Comparison of ENCODE assay signal across 12 cellular contexts in the genomic region with DNA sequence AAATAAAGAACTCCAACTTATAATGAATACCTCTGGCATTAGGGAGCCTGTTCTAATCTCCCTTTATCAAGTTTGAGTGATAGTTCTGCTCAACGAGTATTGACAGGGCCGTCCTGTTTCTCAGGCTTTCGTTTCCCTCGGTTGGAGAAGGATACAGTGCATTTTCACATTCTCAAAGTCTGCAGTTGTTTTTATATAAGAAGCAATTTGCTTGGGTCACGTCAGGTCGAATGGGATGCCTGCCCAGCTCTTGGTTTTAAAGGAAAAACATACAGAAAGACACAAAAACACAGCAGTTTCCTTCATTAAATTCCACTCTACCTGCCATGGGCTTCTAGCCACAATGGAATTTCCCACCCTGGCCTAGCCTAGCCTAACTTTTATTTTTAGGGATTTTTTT.
DNase-seq lines count a peak whose midpoint lies in the region; ATAC-seq and TF ChIP-seq lines count a peak whose summit lies in the region.
"Had no signal": no experiment of that assay in that cellular context is flagged by ENCODE, and none has a peak within 500 bp of the region (broad histone marks: within the 10 kb centered on the region; RNA-seq: fewer than 3 reads in every experiment).

No MANE protein-coding gene starts in this region.

- intact Hi-C loops in gastrocnemius medialis (cut with DNase I; ENCODE audit: low total_unique reads): no loop called here
- intact Hi-C loops in Calu3 (cut with micrococcal nuclease; ENCODE audit: unreplicated experiment): no loop called here
- intact Hi-C loops in mammary epithelial cell (cut with micrococcal nuclease): no loop called here

- H3K27ac Mint-ChIP-seq in brain: peak overlapping the region; percentile 41 to 93 (median 80)
- H3K27ac Mint-ChIP-seq in Calu3 (ENCODE audit: unreplicated experiment): no peak overlapping the region
- H3K27ac Mint-ChIP-seq: stimulated activated naive CD8-positive, alpha-beta T cell treated with anti-CD3 and anti-CD28 coated beads, Interleukin-15, Interleukin-2, amounts not matched to agents 100 ng/mL and 50 ng/mL, for 24 hours had no signal

- TF ChIP-seq CTCF in brain (conservative IDR thresholded peaks at IDR 0.05) (no peak), gastrocnemius medialis (IDR thresholded peaks at IDR 0.05 in 4 of 5, conservative IDR thresholded peaks at IDR 0.05 in 1 of 5) (no peak), Calu3 (IDR thresholded peaks at IDR 0.05; ENCODE audit: unreplicated experiment) (no peak), mammary epithelial cell (conservative IDR thresholded peaks at IDR 0.05 in 1 of 2, IDR thresholded peaks at IDR 0.05 in 1 of 2; ENCODE audit: extremely low read depth in 1 of 2, insufficient read depth in 1 of 2, low read depth in 1 of 2, low read length in 2 of 2) (no peak)

- H3K4me1 ChIP-seq in gastrocnemius medialis (peaks cover 11 to 15% of the 10 kb centered on the region in 2 donors), mammary epithelial cell (ENCODE audit: insufficient read depth, low read length) (no peaks in the 10 kb centered on the region)

- no peak for TF ChIP-seq POLR2A in gastrocnemius medialis (IDR thresholded peaks at IDR 0.05)

- H3K4me3 ChIP-seq in gastrocnemius medialis: peak overlapping the region in 1 of 4 donors; percentile 8
- H3K4me3 ChIP-seq in mammary epithelial cell (replicated peaks in 1 of 3; ENCODE audit: insufficient read depth in 1 of 3, low read depth in 2 of 3, low read length in 3 of 3): no peak overlapping the region

- H3K4me3 Mint-ChIP-seq in brain (peak overlapping the region; percentile 3 to 64 (median 50)), Calu3 (ENCODE audit: low read depth, unreplicated experiment) (no peak overlapping the region)
- H3K4me3 Mint-ChIP-seq: stimulated activated naive CD8-positive, alpha-beta T cell treated with anti-CD3 and anti-CD28 coated beads, Interleukin-15, Interleukin-2, amounts not matched to agents 100 ng/mL and 50 ng/mL, for 24 hours had no signal

- H3K27me3 ChIP-seq in gastrocnemius medialis (no peaks in the 10 kb centered on the region), mammary epithelial cell (ENCODE audit: insufficient read depth, low read length) (no peaks in the 10 kb centered on the region)

- H3K79me2 ChIP-seq in mammary epithelial cell (ENCODE audit: insufficient read depth, low read length): no peaks in the 10 kb centered on the region

- dilution Hi-C loops in mammary epithelial cell (cut with HindIII; ENCODE audit: low sequenced_read_pairs): no loop called here

- no peak overlapping the region for H3K9ac ChIP-seq in mammary epithelial cell (ENCODE audit: insufficient read depth, low read length)

- H3K27me3 Mint-ChIP-seq in brain: no peaks in the 10 kb centered on the region
- no peaks in the 10 kb centered on the region for H3K27me3 Mint-ChIP-seq in Calu3 (ENCODE audit: unreplicated experiment)
- H3K27me3 Mint-ChIP-seq: stimulated activated naive CD8-positive, alpha-beta T cell treated with anti-CD3 and anti-CD28 coated beads, Interleukin-15, Interleukin-2, amounts not matched to agents 100 ng/mL and 50 ng/mL, for 24 hours had no signal

- BruUV-seq in Calu3 (replicated peaks; lab: Mats Ljungman, UMichigan) (no TSS peak), mammary epithelial cell (replicated peaks; lab: Mats Ljungman, UMichigan) (no TSS peak)

- H2AFZ ChIP-seq in mammary epithelial cell (ENCODE audit: low read depth, low read length): no peak overlapping the region

- in situ Hi-C loops in gastrocnemius medialis (cut with MboI; ENCODE audit: low sequenced_read_pairs in 4 of 4): no loop called here
- in situ Hi-C loops in mammary epithelial cell (cut with MboI; ENCODE audit: low sequenced_read_pairs in 2 of 2): no loop called here

- CTCF ChIA-PET in Calu3 (lab: Charles Lee) (no interaction called here), mammary epithelial cell (lab: Charles Lee; ENCODE audit: low non-redundant PET) (no interaction called here)

- H3K36me3 ChIP-seq in gastrocnemius medialis (no peaks in the 10 kb centered on the region), mammary epithelial cell (ENCODE audit: insufficient read depth, low read length) (no peaks in the 10 kb centered on the region)

- no peaks in the 10 kb centered on the region for H4K20me1 ChIP-seq in mammary epithelial cell (ENCODE audit: insufficient read depth, low read length)

- H3K27ac ChIP-seq in gastrocnemius medialis: peak overlapping the region; percentile 65 to 76 (median 68)
- H3K27ac ChIP-seq in mammary epithelial cell (ENCODE audit: insufficient read depth, low read depth, low read length): no peak overlapping the region

- H3K36me3 Mint-ChIP-seq in brain: peaks cover 14% of the 10 kb centered on the region
- no peaks in the 10 kb centered on the region for H3K36me3 Mint-ChIP-seq in Calu3 (ENCODE audit: insufficient read depth, unreplicated experiment)

- H3K9me3 ChIP-seq in gastrocnemius medialis (no peaks in the 10 kb centered on the region), mammary epithelial cell (replicated peaks; ENCODE audit: insufficient read depth, low read length) (no peaks in the 10 kb centered on the region)

- ATAC-seq in gastrocnemius medialis (no peak), HG02840 (IDR thresholded peaks at IDR 0.05; ENCODE audit: low FRiP score, unreplicated experiment) (no peak)

- no peak overlapping the region for H3K4me2 ChIP-seq in mammary epithelial cell (ENCODE audit: insufficient read depth, low read depth, low read length)

- H3K9me3 Mint-ChIP-seq in brain (peaks cover 7 to 27% (median 25%) of the 10 kb centered on the region in 5 experiments), Calu3 (ENCODE audit: low read depth, unreplicated experiment) (peaks cover 2% of the 10 kb centered on the region)

- WGBS in mammary epithelial cell (ENCODE audit: low coverage, missing lambda C conversion rate): 27% methylated on average over 6 of the region's 6 CpGs

- DNase-seq in GM03348 (ENCODE audit: low spot score) (peak; percentile 15), hepatic stellate cell (ENCODE audit: low spot score) (peak; percentile 11), gastrocnemius medialis (no peak), mesenteric fat pad (ENCODE audit: low spot score) (no peak), Calu3 (no peak), mammary epithelial cell (no peak)
- DNase-seq: activated CD8-positive, alpha-beta memory T cell treated with anti-CD3 and anti-CD28 coated beads for 24 hours; NCI-H187 treated with DMSO at 0.1 percent for 48 hours; SHP77 had no signal

- peaks cover 23% of the 10 kb centered on the region for H3K4me1 Mint-ChIP-seq in brain
- H3K4me1 Mint-ChIP-seq in Calu3 (ENCODE audit: low read depth, unreplicated experiment): peaks cover 9% of the 10 kb centered on the region

Comparison
In these comparisons a context has a peak if more than half of its experiments do, and no peak if none do; other contexts are left out.
1. DNase-seq: peak in GM03348 (single experiment) and hepatic stellate cell (single experiment); none in gastrocnemius medialis (0 of 2), mesenteric fat pad (single experiment), Calu3 (single experiment) and mammary epithelial cell (single experiment).